ENCODE assay signal across 12 cellular contexts in the genomic region with DNA sequence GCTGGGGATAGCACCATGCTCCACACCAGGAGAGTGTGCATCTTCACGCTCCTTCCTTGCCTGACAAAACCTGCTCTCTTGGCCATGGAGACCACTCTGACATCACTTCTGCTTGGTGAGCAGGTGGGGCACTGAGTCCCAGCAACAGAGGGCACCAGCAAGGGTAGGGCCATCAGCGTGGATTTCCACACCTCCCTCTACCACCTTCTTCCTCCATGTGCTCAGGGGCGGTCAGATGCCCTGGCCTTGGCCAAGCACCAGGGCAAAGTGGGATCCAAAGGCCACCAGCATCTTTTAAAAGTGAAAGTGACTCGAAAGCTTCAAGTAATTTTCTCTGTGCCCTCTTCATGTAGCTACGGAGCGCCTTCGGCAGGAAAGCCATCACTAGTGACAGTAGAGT. TPM values are rescaled to one million over a fixed set of nuclear protein-coding genes. Genes with fewer than 3 reads are reported as not detected.
DNase-seq lines count a peak whose midpoint lies in the region; ATAC-seq lines count a peak whose summit lies in the region.
"Had no signal": no experiment of that assay in that cellular context is flagged by ENCODE, and none has a peak within 500 bp of the region (broad histone marks: within the 10 kb centered on the region; RNA-seq: fewer than 3 reads in every experiment).

No MANE protein-coding gene starts in this region.

- no peak overlapping the region for H2AK5ac ChIP-seq in mesenchymal stem cell (ENCODE audit: low read length, severe bottlenecking)

- peak overlapping the region; percentile 28 for H3K4me3 Mint-ChIP-seq in activated T-cell treated with anti-CD3 and anti-CD28 coated beads, Interleukin-2, amount 50 U/mL, for 24 hours
- H3K4me3 Mint-ChIP-seq in activated naive CD8-positive, alpha-beta T cell treated with anti-CD3 and anti-CD28 coated beads, Interleukin-2, amount 50 U/mL, for 24 hours: no peak overlapping the region

- H3K27ac ChIP-seq in mesenchymal stem cell (ENCODE audit: low read length, poor library complexity, severe bottlenecking) (no peak overlapping the region), stomach smooth muscle (ENCODE audit: low read length) (peak overlapping the region; percentile 67)

- no peaks in the 10 kb centered on the region for H3K27me3 Mint-ChIP-seq in activated T-cell treated with anti-CD3 and anti-CD28 coated beads, Interleukin-2, amount 50 U/mL, for 24 hours
- H3K27me3 Mint-ChIP-seq in activated naive CD8-positive, alpha-beta T cell treated with anti-CD3 and anti-CD28 coated beads, Interleukin-2, amount 50 U/mL, for 24 hours: no peaks in the 10 kb centered on the region

- no peak overlapping the region for H2BK15ac ChIP-seq in mesenchymal stem cell (ENCODE audit: low read depth, poor library complexity, severe bottlenecking)

- H2BK12ac ChIP-seq in mesenchymal stem cell (ENCODE audit: low read length in 2 of 2): no peak overlapping the region

- peaks cover 2% of the 10 kb centered on the region for H3K79me1 ChIP-seq in mesenchymal stem cell (replicated peaks; ENCODE audit: low read length, poor library complexity, severe bottlenecking)

- H2BK5ac ChIP-seq in mesenchymal stem cell (ENCODE audit: low read depth, low read length, poor library complexity, severe bottlenecking): no peak overlapping the region

- no peak overlapping the region for H3K4me2 ChIP-seq in mesenchymal stem cell (ENCODE audit: low read length, poor library complexity, severe bottlenecking)

- H3K4me3 ChIP-seq in mesenchymal stem cell (ENCODE audit: insufficient read depth in 1 of 2, low read depth in 1 of 2, low read length in 2 of 2) (peak overlapping the region in 1 of 2 experiments; percentile 59), stomach smooth muscle (ENCODE audit: low read length in 2 of 2) (peak overlapping the region; percentile 8 to 66)
- H3K4me3 ChIP-seq: thyroid gland had no signal

- no peak overlapping the region for H3K23ac ChIP-seq in mesenchymal stem cell (ENCODE audit: low read length in 2 of 2)

- no peak for ATAC-seq in activated naive CD8-positive, alpha-beta T cell treated with anti-CD3 and anti-CD28 coated beads, Interleukin-2, amount 50 U/mL, for 24 hours
- ATAC-seq in HG02938 (IDR thresholded peaks at IDR 0.05; ENCODE audit: unreplicated experiment): no peak

- no peak overlapping the region for H3K14ac ChIP-seq in mesenchymal stem cell (ENCODE audit: low read length in 2 of 2)

- H3K27me3 ChIP-seq in mesenchymal stem cell (ENCODE audit: control insufficient read depth in 1 of 2, insufficient read depth in 1 of 2, low read length in 2 of 2): no peaks in the 10 kb centered on the region
- H3K27me3 ChIP-seq in stomach smooth muscle (ENCODE audit: control insufficient read depth in 1 of 2, insufficient read depth in 2 of 2, low read length in 2 of 2): no peaks in the 10 kb centered on the region
- H3K27me3 ChIP-seq: thyroid gland had no signal

- H3K4ac ChIP-seq in mesenchymal stem cell (ENCODE audit: low read depth in 1 of 2, low read length in 2 of 2): no peak overlapping the region

- WGBS in mesenchymal stem cell: 90% methylated on average over 4 of the region's 7 CpGs

- H3K4me1 Mint-ChIP-seq in activated T-cell treated with anti-CD3 and anti-CD28 coated beads, Interleukin-2, amount 50 U/mL, for 24 hours (ENCODE audit: low read depth): peaks cover 95% of the 10 kb centered on the region
- peaks cover 91% of the 10 kb centered on the region for H3K4me1 Mint-ChIP-seq in activated naive CD8-positive, alpha-beta T cell treated with anti-CD3 and anti-CD28 coated beads, Interleukin-2, amount 50 U/mL, for 24 hours

- no peak overlapping the region for H2AFZ ChIP-seq in mesenchymal stem cell (ENCODE audit: low read depth, low read length)

- no peak for DNase-seq in activated T-cell treated with anti-CD3 and anti-CD28 coated beads, Interleukin-2, amount 50 U/mL, for 24 hours
- DNase-seq in activated T-cell treated with anti-CD3 and anti-CD28 coated beads, Interleukin-2, amount 50 U/mL, for 48 hours: no peak
- DNase-seq in activated naive CD8-positive, alpha-beta T cell treated with anti-CD3 and anti-CD28 coated beads, Interleukin-2, amount 50 U/mL, for 24 hours: no peak
- DNase-seq in mesenchymal stem cell: no peak
- DNase-seq in GF-D8 (lab: John Stamatoyannopoulos, UW): no peak
- DNase-seq in activated CD4-positive, CD25-positive, alpha-beta regulatory T cell treated with anti-CD3 and anti-CD28 coated beads, Interleukin-2, amount 50 U/mL, for 72 hours: no peak
- DNase-seq: KG1; stimulated activated CD4-positive, alpha-beta T cell treated with anti-CD3 and anti-CD28 coated beads, Interleukin-4, amount 100 ng/mL, for 4 hours; T1000; thyroid gland had no signal

- no peaks in the 10 kb centered on the region for H3K9me3 Mint-ChIP-seq in activated T-cell treated with anti-CD3 and anti-CD28 coated beads, Interleukin-2, amount 50 U/mL, for 24 hours
- no peaks in the 10 kb centered on the region for H3K9me3 Mint-ChIP-seq in activated naive CD8-positive, alpha-beta T cell treated with anti-CD3 and anti-CD28 coated beads, Interleukin-2, amount 50 U/mL, for 24 hours

- H3K18ac ChIP-seq in mesenchymal stem cell (ENCODE audit: low read depth in 1 of 2, low read length in 2 of 2): peak overlapping the region in 1 of 2 experiments; percentile 25

- H2BK120ac ChIP-seq in mesenchymal stem cell (ENCODE audit: low read depth, low read length): no peak overlapping the region

- H3K9me3 ChIP-seq in mesenchymal stem cell (ENCODE audit: control insufficient read depth, low read length): no peaks in the 10 kb centered on the region
- no peaks in the 10 kb centered on the region for H3K9me3 ChIP-seq in stomach smooth muscle (ENCODE audit: control insufficient read depth in 2 of 2, low read length in 2 of 2)
- H3K9me3 ChIP-seq: thyroid gland had no signal

- H4K8ac ChIP-seq in mesenchymal stem cell (ENCODE audit: low read length): peak overlapping the region; percentile 19

- H3K36me3 Mint-ChIP-seq in activated T-cell treated with anti-CD3 and anti-CD28 coated beads, Interleukin-2, amount 50 U/mL, for 24 hours (ENCODE audit: low read depth): peaks cover 62% of the 10 kb centered on the region
- H3K36me3 Mint-ChIP-seq in activated naive CD8-positive, alpha-beta T cell treated with anti-CD3 and anti-CD28 coated beads, Interleukin-2, amount 50 U/mL, for 24 hours (ENCODE audit: low read depth): peaks cover 27% of the 10 kb centered on the region

- H3K9ac ChIP-seq in mesenchymal stem cell (ENCODE audit: low read length) (peak overlapping the region; percentile 88), stomach smooth muscle (ENCODE audit: low read length in 2 of 2) (peak overlapping the region in 1 of 2 donors; percentile 47)

- H3K27ac Mint-ChIP-seq in activated T-cell treated with anti-CD3 and anti-CD28 coated beads, Interleukin-2, amount 50 U/mL, for 24 hours: peak overlapping the region; percentile 67
- peak overlapping the region; percentile 68 for H3K27ac Mint-ChIP-seq in activated naive CD8-positive, alpha-beta T cell treated with anti-CD3 and anti-CD28 coated beads, Interleukin-2, amount 50 U/mL, for 24 hours

- peaks cover 0 to 2% of the 10 kb centered on the region in 2 experiments for H3K36me3 ChIP-seq in mesenchymal stem cell (ENCODE audit: control insufficient read depth in 1 of 2, insufficient read depth in 2 of 2, low read depth in 1 of 2, low read length in 2 of 2)
- no peaks in the 10 kb centered on the region for H3K36me3 ChIP-seq in stomach smooth muscle (ENCODE audit: control insufficient read depth in 2 of 2, insufficient read depth in 2 of 2, low read length in 2 of 2)
- H3K36me3 ChIP-seq: thyroid gland had no signal

- H3K4me1 ChIP-seq in mesenchymal stem cell (ENCODE audit: control insufficient read depth, insufficient read depth, low read depth, low read length): peaks cover 30% of the 10 kb centered on the region
- H3K4me1 ChIP-seq in stomach smooth muscle (ENCODE audit: control insufficient read depth, insufficient read depth, low read length): peaks cover 31% of the 10 kb centered on the region

- H4K91ac ChIP-seq in mesenchymal stem cell (ENCODE audit: low read length): no peak overlapping the region

RNA-seq across cellular contexts. Expression of a gene that starts 58.1 kb away (rescaled TPM):
- polyA plus RNA-seq in mesenchymal stem cell (2013, experiment 1 of 2): 30.7 TPM
- 32.2 TPM for polyA plus RNA-seq in mesenchymal stem cell (2013, experiment 2 of 2)
